In the genomic region with DNA sequence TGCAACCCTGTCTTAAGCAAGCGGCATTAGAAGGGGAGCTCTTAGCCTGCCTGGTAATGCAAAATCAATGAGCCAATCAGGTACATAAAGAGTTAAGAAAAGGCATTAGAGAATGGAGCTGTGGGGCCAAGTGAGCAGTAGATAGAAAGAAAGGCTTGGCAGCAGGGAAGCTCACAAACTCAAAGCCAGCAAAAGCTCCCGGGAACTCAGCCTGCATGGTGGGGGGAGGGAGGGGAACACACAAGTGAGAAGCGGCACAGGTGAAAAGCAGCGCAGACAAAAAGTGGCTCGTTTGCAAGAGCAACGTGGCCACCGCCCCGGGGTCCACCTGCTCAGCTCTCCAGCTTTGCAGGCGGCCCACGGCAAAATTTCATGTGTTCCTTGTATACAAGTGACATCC, we compare ENCODE assay signal across 24 cellular contexts.
"Had no signal": no experiment of that assay in that cellular context is flagged by ENCODE, and none has a peak within 500 bp of the region (broad histone marks: within the 10 kb centered on the region; RNA-seq: fewer than 3 reads in every experiment).

No MANE protein-coding gene starts in this region.

- H3K9ac ChIP-seq: parathyroid adenoma had no signal

- H3K4me1 Mint-ChIP-seq: activated naive CD8-positive, alpha-beta T cell treated with anti-CD3 and anti-CD28 coated beads, Interleukin-2, amount 50 U/mL, for 24 hours; central memory CD8-positive, alpha-beta T cell; naive B cell; stimulated activated memory B cell treated with anti-CD40 and anti-IgM and Interleukin-4, amounts not matched to agents 10 μg/mL and 1 μg/mL and 100 μg/mL, for 72 hours; T-cell had no signal

- H3K4me1 ChIP-seq: parathyroid adenoma, sigmoid colon, upper lobe of right lung had no signal

- H3K27ac ChIP-seq: neutrophil, parathyroid adenoma, sigmoid colon, thoracic aorta, upper lobe of right lung had no signal

- H3K36me3 Mint-ChIP-seq: naive B cell; stimulated activated memory B cell treated with anti-CD40 and anti-IgM and Interleukin-4, amounts not matched to agents 10 μg/mL and 1 μg/mL and 100 μg/mL, for 72 hours; T-cell had no signal

- H3K36me3 ChIP-seq: neutrophil, sigmoid colon, thoracic aorta, upper lobe of right lung had no signal

- H3K9me3 Mint-ChIP-seq: activated naive CD8-positive, alpha-beta T cell treated with anti-CD3 and anti-CD28 coated beads, Interleukin-2, amount 50 U/mL, for 24 hours; activated T-cell treated with anti-CD3 and anti-CD28 coated beads, Interleukin-2, amount 50 U/mL, for 4 hours; central memory CD8-positive, alpha-beta T cell; stimulated activated memory B cell treated with anti-CD40 and anti-IgM and Interleukin-4, amounts not matched to agents 10 μg/mL and 1 μg/mL and 100 μg/mL, for 72 hours had no signal

- H3K9me3 ChIP-seq: neutrophil, sigmoid colon, thoracic aorta, upper lobe of right lung had no signal

- ATAC-seq: activated CD8-positive, alpha-beta T cell treated with anti-CD3 and anti-CD28 coated beads, Interleukin-2, amount 10 ng/mL, durations not matched to agents 7 days and 5 days; activated naive CD8-positive, alpha-beta T cell treated with anti-CD3 and anti-CD28 coated beads, Interleukin-2, amount 50 U/mL, for 24 hours; activated T-cell treated with anti-CD3 and anti-CD28 coated beads, Interleukin-2, amount 50 U/mL, for 4 hours; esophagus mucosa; left ventricle myocardium superior; mucosa of descending colon; SK-N-SH treated with all-trans-retinoic acid at 6 μM for 48 hours; stimulated activated memory B cell treated with anti-CD40 and anti-IgM and Interleukin-4, amounts not matched to agents 10 μg/mL and 1 μg/mL and 100 μg/mL, for 72 hours; T-cell; upper lobe of right lung had no signal

- H3K27ac Mint-ChIP-seq: activated CD8-positive, alpha-beta T cell treated with anti-CD3 and anti-CD28 coated beads, Interleukin-2, amount 10 ng/mL, durations not matched to agents 7 days and 5 days; activated naive CD4-positive, alpha-beta T cell treated with anti-CD3 and anti-CD28 coated beads for 36 hours; activated naive CD8-positive, alpha-beta T cell treated with anti-CD3 and anti-CD28 coated beads, Interleukin-2, amount 50 U/mL, for 24 hours; naive B cell; stimulated activated memory B cell treated with anti-CD40 and anti-IgM and Interleukin-4, amounts not matched to agents 10 μg/mL and 1 μg/mL and 100 μg/mL, for 72 hours; T-cell had no signal

- DNase-seq: activated CD4-positive, alpha-beta T cell treated with anti-CD3 and anti-CD28 coated beads for 48 hours; activated CD4-positive, CD25-positive, alpha-beta regulatory T cell; activated CD8-positive, alpha-beta T cell treated with anti-CD3 and anti-CD28 coated beads, Interleukin-2, amount 10 ng/mL, durations not matched to agents 7 days and 5 days; activated naive CD4-positive, alpha-beta T cell treated with anti-CD3 and anti-CD28 coated beads for 36 hours; activated naive CD8-positive, alpha-beta T cell treated with anti-CD3 and anti-CD28 coated beads, Interleukin-2, amount 50 U/mL, for 24 hours; activated T-cell treated with anti-CD3 and anti-CD28 coated beads, Interleukin-2, amount 50 U/mL, for 4 hours; aorta; cortex of kidney; effector CD4-positive, alpha-beta T cell; kidney glomerular epithelial cell; left ventricle myocardium superior; mucosa of descending colon; naive B cell; sigmoid colon; stimulated activated CD4-positive, alpha-beta T cell treated with anti-CD3 and anti-CD28 coated beads, Interleukin-4, amount 100 ng/mL, for 4 hours; T-cell; upper lobe of right lung had no signal

- H3K27me3 ChIP-seq: neutrophil, sigmoid colon, upper lobe of right lung had no signal

- H3K27me3 Mint-ChIP-seq: activated naive CD8-positive, alpha-beta T cell treated with anti-CD3 and anti-CD28 coated beads, Interleukin-2, amount 50 U/mL, for 24 hours; central memory CD8-positive, alpha-beta T cell; naive B cell; stimulated activated memory B cell treated with anti-CD40 and anti-IgM and Interleukin-4, amounts not matched to agents 10 μg/mL and 1 μg/mL and 100 μg/mL, for 72 hours had no signal

- H3K4me3 ChIP-seq: mucosa of descending colon, sigmoid colon, thoracic aorta, upper lobe of right lung had no signal

- H3K4me3 Mint-ChIP-seq: activated CD8-positive, alpha-beta T cell treated with anti-CD3 and anti-CD28 coated beads, Interleukin-2, amount 10 ng/mL, durations not matched to agents 7 days and 5 days; activated naive CD4-positive, alpha-beta T cell treated with anti-CD3 and anti-CD28 coated beads for 36 hours; activated naive CD8-positive, alpha-beta T cell treated with anti-CD3 and anti-CD28 coated beads, Interleukin-2, amount 50 U/mL, for 24 hours; activated T-cell treated with anti-CD3 and anti-CD28 coated beads, Interleukin-2, amount 50 U/mL, for 4 hours; central memory CD8-positive, alpha-beta T cell; naive B cell; stimulated activated memory B cell treated with anti-CD40 and anti-IgM and Interleukin-4, amounts not matched to agents 10 μg/mL and 1 μg/mL and 100 μg/mL, for 72 hours; T-cell had no signal
